18 cellular contexts compared by ENCODE assay signal in the genomic region with DNA sequence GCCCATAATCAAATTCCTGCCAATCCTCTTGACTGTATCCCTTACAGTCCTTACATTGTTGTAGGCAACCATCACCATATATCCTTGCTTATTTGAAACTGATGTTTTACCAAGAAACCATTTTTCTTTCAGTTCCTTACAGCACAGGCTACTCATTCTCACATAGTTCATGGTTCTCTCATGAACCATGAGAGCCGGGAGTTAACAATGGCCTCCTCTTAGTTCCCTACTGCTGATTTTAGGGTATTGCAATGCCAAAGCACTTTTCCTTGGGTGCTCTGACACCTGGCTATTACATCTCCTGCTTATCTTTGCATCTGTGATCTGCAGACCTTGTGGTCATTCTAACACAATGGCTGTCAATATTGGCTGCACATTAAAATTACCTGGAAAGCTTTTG.
A peak's percentile ranks its signal among the peaks of the same experiment; 100 is the strongest.
DNase-seq lines count a peak whose midpoint lies in the region; ATAC-seq and TF ChIP-seq lines count a peak whose summit lies in the region.
"Had no signal": no experiment of that assay in that cellular context is flagged by ENCODE, and none has a peak within 500 bp of the region (broad histone marks: within the 10 kb centered on the region; RNA-seq: fewer than 3 reads in every experiment).

No MANE protein-coding gene starts in this region.

- H3K4me1 ChIP-seq in Loucy (ENCODE audit: insufficient read depth, low read length, poor library complexity, severe bottlenecking) = peaks cover 47% of the 10 kb centered on the region
- H3K4me1 ChIP-seq in endodermal cell (ENCODE audit: control insufficient read depth, insufficient read depth, low read length) = peaks cover 1% of the 10 kb centered on the region
- H3K4me1 ChIP-seq: ascending aorta, BLaER1 had no signal

- no peak overlapping the region for H3K27ac ChIP-seq in endodermal cell (ENCODE audit: low read depth, low read length)
- H3K27ac ChIP-seq: ascending aorta, BLaER1, left ventricle myocardium inferior had no signal

- H3K9ac ChIP-seq in Loucy (ENCODE audit: low read depth, low read length, poor library complexity, severe bottlenecking) (peak overlapping the region; percentile 34), endodermal cell (ENCODE audit: extremely low read depth, low read length, poor library complexity, severe bottlenecking) (no peak overlapping the region)
- H3K9ac ChIP-seq: BLaER1 had no signal

- H3K4me2 ChIP-seq in Loucy (ENCODE audit: low read depth, low read length, poor library complexity, severe bottlenecking) = peak overlapping the region; percentile 15
- H3K4me2 ChIP-seq: BLaER1 had no signal

- no peaks in the 10 kb centered on the region for H3F3A ChIP-seq in Loucy (ENCODE audit: low read depth)

- ATAC-seq in GM18498 (IDR thresholded peaks at IDR 0.05; ENCODE audit: unreplicated experiment) (peak; percentile 72), GM21526 (IDR thresholded peaks at IDR 0.05; ENCODE audit: low FRiP score, unreplicated experiment) (peak; percentile 61), HG03039 (IDR thresholded peaks at IDR 0.05; ENCODE audit: unreplicated experiment) (no peak), GM21576 (IDR thresholded peaks at IDR 0.05; ENCODE audit: unreplicated experiment) (no peak)
- ATAC-seq: activated CD8-positive, alpha-beta memory T cell treated with anti-CD3 and anti-CD28 coated beads, Interleukin-2, amount 10 ng/mL, durations not matched to agents 7 days and 5 days; T-cell had no signal

- DNase-seq in endodermal cell (no peak), DMS153 (lab: John Stamatoyannopoulos, UW) (no peak)
- DNase-seq: activated CD4-positive, CD25-positive, alpha-beta regulatory T cell; activated CD8-positive, alpha-beta memory T cell treated with anti-CD3 and anti-CD28 coated beads, Interleukin-2, amount 10 ng/mL, durations not matched to agents 7 days and 5 days; activated gamma-delta T cell treated with Interleukin-2 at 50 U/mL for 16 hours; Kasumi-1; left ventricle myocardium inferior; NCI-H2081; stimulated activated CD4-positive, alpha-beta T cell treated with anti-CD3 and anti-CD28 coated beads, Interleukin-2, amount 100 ng/mL, for 48 hours; stimulated activated CD8-positive, alpha-beta memory T cell treated with anti-CD3 and anti-CD28 coated beads, Interleukin-4, amount 100 ng/mL, for 48 hours; T-cell had no signal

- no peaks in the 10 kb centered on the region for H3K9me3 Mint-ChIP-seq in endodermal cell
- H3K9me3 Mint-ChIP-seq: T-cell had no signal

- no peak overlapping the region for H3K27ac Mint-ChIP-seq in endodermal cell
- H3K27ac Mint-ChIP-seq: activated CD8-positive, alpha-beta memory T cell treated with anti-CD3 and anti-CD28 coated beads, Interleukin-2, amount 10 ng/mL, durations not matched to agents 7 days and 5 days; T-cell had no signal

- H3K36me3 ChIP-seq in Loucy (ENCODE audit: insufficient read depth, low read length) = no peaks in the 10 kb centered on the region
- no peaks in the 10 kb centered on the region for H3K36me3 ChIP-seq in endodermal cell (ENCODE audit: control insufficient read depth, insufficient read depth, low read length)
- H3K36me3 ChIP-seq: ascending aorta, BLaER1 had no signal

- H3K9me3 ChIP-seq in Loucy (ENCODE audit: insufficient read depth, low read depth, low read length) = no peaks in the 10 kb centered on the region
- H3K9me3 ChIP-seq in endodermal cell (ENCODE audit: control insufficient read depth, low read length) = no peaks in the 10 kb centered on the region
- H3K9me3 ChIP-seq: ascending aorta, BLaER1, left ventricle myocardium inferior had no signal

- peak overlapping the region; percentile 16; the same call in 1 of the 2 replicates for H2AFZ ChIP-seq in Loucy (ENCODE audit: low read length)

- H3K27me3 Mint-ChIP-seq in endodermal cell (ENCODE audit: insufficient read depth) = no peaks in the 10 kb centered on the region
- H3K27me3 Mint-ChIP-seq: activated CD8-positive, alpha-beta memory T cell treated with anti-CD3 and anti-CD28 coated beads, Interleukin-2, amount 10 ng/mL, durations not matched to agents 7 days and 5 days; T-cell had no signal

- H3K27me3 ChIP-seq in Loucy (ENCODE audit: insufficient read depth, low read length, poor library complexity, severe bottlenecking) = no peaks in the 10 kb centered on the region
- no peaks in the 10 kb centered on the region for H3K27me3 ChIP-seq in endodermal cell (ENCODE audit: control insufficient read depth, insufficient read depth, low read length, poor library complexity, severe bottlenecking)
- H3K27me3 ChIP-seq: ascending aorta, BLaER1 had no signal

- no peak overlapping the region for H3K4me3 Mint-ChIP-seq in endodermal cell
- H3K4me3 Mint-ChIP-seq: activated CD8-positive, alpha-beta memory T cell treated with anti-CD3 and anti-CD28 coated beads, Interleukin-2, amount 10 ng/mL, durations not matched to agents 7 days and 5 days; T-cell had no signal

- no peaks in the 10 kb centered on the region for H4K20me1 ChIP-seq in Loucy (ENCODE audit: insufficient read depth, low read length, poor library complexity, severe bottlenecking)
- H4K20me1 ChIP-seq: BLaER1 had no signal

- peaks cover 7% of the 10 kb centered on the region for H3K4me1 Mint-ChIP-seq in endodermal cell
- H3K4me1 Mint-ChIP-seq: activated CD8-positive, alpha-beta memory T cell treated with anti-CD3 and anti-CD28 coated beads, Interleukin-2, amount 10 ng/mL, durations not matched to agents 7 days and 5 days; T-cell had no signal

- no peaks in the 10 kb centered on the region for H3K79me2 ChIP-seq in Loucy (ENCODE audit: insufficient read depth, low read length)

- WGBS in endodermal cell (ENCODE audit: insufficient coverage in 1 of 2, insufficient read length in 1 of 2), 2 experiments = 80 to 88% methylated on average over 1 of the region's 1 CpG

- H3K4me3 ChIP-seq in Loucy (ENCODE audit: low read length, poor library complexity, severe bottlenecking) = no peak overlapping the region
- no peak overlapping the region for H3K4me3 ChIP-seq in endodermal cell (ENCODE audit: low read length)
- H3K4me3 ChIP-seq: ascending aorta, BLaER1, left ventricle myocardium inferior had no signal

- TF ChIP-seq CTCF in Loucy (conservative IDR thresholded peaks at IDR 0.05; ENCODE audit: low read length) = no peak; the same call in 1 of the 2 replicates
- peak; percentile 54 for TF ChIP-seq CTCF in endodermal cell (conservative IDR thresholded peaks at IDR 0.05)

- H3K36me3 Mint-ChIP-seq in endodermal cell (ENCODE audit: low read depth) = no peaks in the 10 kb centered on the region

- no peaks in the 10 kb centered on the region for H3K9me2 ChIP-seq in Loucy (replicated peaks; ENCODE audit: low read depth, low read length)

Comparison
In these comparisons a context has a peak if more than half of its experiments do, and no peak if none do; other contexts are left out.
1. ATAC-seq: peak in GM18498 (single experiment) and GM21526 (single experiment); none in HG03039 (single experiment) and GM21576 (single experiment).